ENCODE assay signal across 19 cellular contexts in the genomic region with DNA sequence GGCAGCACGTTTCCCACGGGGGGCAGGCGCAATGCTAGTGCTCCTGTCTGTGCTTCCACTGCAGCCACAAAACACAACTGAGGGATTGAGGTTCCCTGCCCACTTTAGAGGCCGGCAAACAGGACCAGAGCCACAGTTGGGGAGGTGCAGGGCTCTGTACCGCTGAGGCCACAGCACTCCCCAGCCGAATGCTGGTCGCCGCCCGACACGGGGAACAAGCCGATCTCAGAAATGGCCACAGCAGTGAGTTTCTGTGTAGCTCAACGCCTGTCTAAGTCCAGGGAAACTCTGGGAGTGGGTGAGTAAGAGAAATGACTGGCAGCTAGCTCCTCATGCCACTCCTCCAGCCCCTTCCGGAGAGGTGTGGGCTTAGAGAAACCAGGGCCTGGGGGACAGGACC.
DNase-seq lines count a peak whose midpoint lies in the region; ATAC-seq, FAIRE-seq and TF ChIP-seq lines count a peak whose summit lies in the region.
"Had no signal": no experiment of that assay in that cellular context is flagged by ENCODE, and none has a peak within 500 bp of the region (broad histone marks: within the 10 kb centered on the region; RNA-seq: fewer than 3 reads in every experiment).

No MANE protein-coding gene starts in this region.

- H3K9ac ChIP-seq in kidney (ENCODE audit: low read length in 2 of 2) = no peak overlapping the region

- TF ChIP-seq CTCF in kidney (IDR thresholded peaks at IDR 0.05; ENCODE audit: borderline replicate concordance, extremely low read depth, insufficient read depth) = no peak

- intact Hi-C loops in kidney (cut with DNase I) = no loop called here

- H3K27me3 ChIP-seq in H7 (ENCODE audit: control insufficient read depth, insufficient read depth, low read length) = no peaks in the 10 kb centered on the region

- no peak for FAIRE-seq in kidney (lab: Jason Lieb, UNC)
- FAIRE-seq: D721Med, G401.6, GM12891, GM19239, H54, HTR-8/SVneo, K562 had no signal

- H3K9me3 ChIP-seq in kidney (ENCODE audit: control insufficient read depth in 1 of 2, low read length in 2 of 2) = no peaks in the 10 kb centered on the region
- H3K9me3 ChIP-seq: Caco-2 had no signal

- H3K36me3 ChIP-seq in H7 (replicated peaks; ENCODE audit: control insufficient read depth, insufficient read depth, low read length) (no peaks in the 10 kb centered on the region), kidney (ENCODE audit: control insufficient read depth in 1 of 2, insufficient read depth in 2 of 2, low read length in 2 of 2) (no peaks in the 10 kb centered on the region)

- H3K4me3 ChIP-seq in H7 (ENCODE audit: insufficient read depth, low read depth, low read length) (no peak overlapping the region), kidney (ENCODE audit: low read length in 2 of 2) (no peak overlapping the region)
- H3K4me3 ChIP-seq: K562 had no signal

- no peaks in the 10 kb centered on the region for H3K4me1 ChIP-seq in kidney (ENCODE audit: control insufficient read depth in 1 of 2, insufficient read depth in 1 of 2, low read depth in 1 of 2, low read length in 2 of 2)
- H3K4me1 ChIP-seq: Caco-2 had no signal

- no peak overlapping the region for H3K27ac ChIP-seq in kidney (ENCODE audit: low read depth in 2 of 2, low read length in 2 of 2)
- H3K27ac ChIP-seq: C4-2B had no signal

- ATAC-seq in SK-N-SH treated with all-trans-retinoic acid at 6 μM for 48 hours (peak; percentile 24; the same call in 2 of the 3 replicates), HG03378 (IDR thresholded peaks at IDR 0.05; ENCODE audit: unreplicated experiment) (no peak)
- ATAC-seq: K562 had no signal

- peak; percentile 8 for DNase-seq in H7
- peak; percentile 32 for DNase-seq in kidney
- DNase-seq in NCI-H2227 treated with DMSO at 0.1 percent for 48 hours (lab: John Stamatoyannopoulos, UW) = no peak
- no peak for DNase-seq in putamen (ENCODE audit: low spot score)
- no peak for DNase-seq in AG08396 (ENCODE audit: low spot score)
- DNase-seq: AML-193; Caco-2; CD4-positive, alpha-beta T cell; IMR-90 had no signal

TF ChIP-seq in SK-N-SH treated with all-trans-retinoic acid at 6 μM for 48 hours, 23 proteins besides CTCF, POLR2A, EP300 and RAD21:
- TF ChIP-seq, protein P1, sequence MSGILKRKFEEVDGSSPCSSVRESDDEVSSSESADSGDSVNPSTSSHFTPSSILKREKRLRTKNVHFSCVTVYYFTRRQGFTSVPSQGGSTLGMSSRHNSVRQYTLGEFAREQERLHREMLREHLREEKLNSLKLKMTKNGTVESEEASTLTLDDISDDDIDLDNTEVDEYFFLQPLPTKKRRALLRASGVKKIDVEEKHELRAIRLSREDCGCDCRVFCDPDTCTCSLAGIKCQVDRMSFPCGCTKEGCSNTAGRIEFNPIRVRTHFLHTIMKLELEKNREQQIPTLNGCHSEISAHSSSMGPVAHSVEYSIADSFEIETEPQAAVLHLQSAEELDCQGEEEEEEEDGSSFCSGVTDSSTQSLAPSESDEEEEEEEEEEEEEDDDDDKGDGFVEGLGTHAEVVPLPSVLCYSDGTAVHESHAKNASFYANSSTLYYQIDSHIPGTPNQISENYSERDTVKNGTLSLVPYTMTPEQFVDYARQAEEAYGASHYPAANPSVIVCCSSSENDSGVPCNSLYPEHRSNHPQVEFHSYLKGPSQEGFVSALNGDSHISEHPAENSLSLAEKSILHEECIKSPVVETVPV (CRISPR knock-in tag; IDR thresholded peaks at IDR 0.05) = no peak
- TF ChIP-seq ZFP30 (CRISPR knock-in tag; IDR thresholded peaks at IDR 0.05) (no peak), GLIS3 (CRISPR knock-in tag; IDR thresholded peaks at IDR 0.05) (no peak), BACH2 (CRISPR knock-in tag; IDR thresholded peaks at IDR 0.05; ENCODE audit: borderline replicate concordance) (no peak), CSDC2 (CRISPR knock-in tag; IDR thresholded peaks at IDR 0.05) (no peak), SNAI2 (CRISPR knock-in tag; IDR thresholded peaks at IDR 0.05) (no peak)
- TF ChIP-seq, protein P2, sequence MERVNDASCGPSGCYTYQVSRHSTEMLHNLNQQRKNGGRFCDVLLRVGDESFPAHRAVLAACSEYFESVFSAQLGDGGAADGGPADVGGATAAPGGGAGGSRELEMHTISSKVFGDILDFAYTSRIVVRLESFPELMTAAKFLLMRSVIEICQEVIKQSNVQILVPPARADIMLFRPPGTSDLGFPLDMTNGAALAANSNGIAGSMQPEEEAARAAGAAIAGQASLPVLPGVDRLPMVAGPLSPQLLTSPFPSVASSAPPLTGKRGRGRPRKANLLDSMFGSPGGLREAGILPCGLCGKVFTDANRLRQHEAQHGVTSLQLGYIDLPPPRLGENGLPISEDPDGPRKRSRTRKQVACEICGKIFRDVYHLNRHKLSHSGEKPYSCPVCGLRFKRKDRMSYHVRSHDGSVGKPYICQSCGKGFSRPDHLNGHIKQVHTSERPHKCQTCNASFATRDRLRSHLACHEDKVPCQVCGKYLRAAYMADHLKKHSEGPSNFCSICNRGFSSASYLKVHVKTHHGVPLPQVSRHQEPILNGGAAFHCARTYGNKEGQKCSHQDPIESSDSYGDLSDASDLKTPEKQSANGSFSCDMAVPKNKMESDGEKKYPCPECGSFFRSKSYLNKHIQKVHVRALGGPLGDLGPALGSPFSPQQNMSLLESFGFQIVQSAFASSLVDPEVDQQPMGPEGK (CRISPR knock-in tag; IDR thresholded peaks at IDR 0.05; ENCODE audit: borderline replicate concordance) = no peak
- TF ChIP-seq, protein P3, sequence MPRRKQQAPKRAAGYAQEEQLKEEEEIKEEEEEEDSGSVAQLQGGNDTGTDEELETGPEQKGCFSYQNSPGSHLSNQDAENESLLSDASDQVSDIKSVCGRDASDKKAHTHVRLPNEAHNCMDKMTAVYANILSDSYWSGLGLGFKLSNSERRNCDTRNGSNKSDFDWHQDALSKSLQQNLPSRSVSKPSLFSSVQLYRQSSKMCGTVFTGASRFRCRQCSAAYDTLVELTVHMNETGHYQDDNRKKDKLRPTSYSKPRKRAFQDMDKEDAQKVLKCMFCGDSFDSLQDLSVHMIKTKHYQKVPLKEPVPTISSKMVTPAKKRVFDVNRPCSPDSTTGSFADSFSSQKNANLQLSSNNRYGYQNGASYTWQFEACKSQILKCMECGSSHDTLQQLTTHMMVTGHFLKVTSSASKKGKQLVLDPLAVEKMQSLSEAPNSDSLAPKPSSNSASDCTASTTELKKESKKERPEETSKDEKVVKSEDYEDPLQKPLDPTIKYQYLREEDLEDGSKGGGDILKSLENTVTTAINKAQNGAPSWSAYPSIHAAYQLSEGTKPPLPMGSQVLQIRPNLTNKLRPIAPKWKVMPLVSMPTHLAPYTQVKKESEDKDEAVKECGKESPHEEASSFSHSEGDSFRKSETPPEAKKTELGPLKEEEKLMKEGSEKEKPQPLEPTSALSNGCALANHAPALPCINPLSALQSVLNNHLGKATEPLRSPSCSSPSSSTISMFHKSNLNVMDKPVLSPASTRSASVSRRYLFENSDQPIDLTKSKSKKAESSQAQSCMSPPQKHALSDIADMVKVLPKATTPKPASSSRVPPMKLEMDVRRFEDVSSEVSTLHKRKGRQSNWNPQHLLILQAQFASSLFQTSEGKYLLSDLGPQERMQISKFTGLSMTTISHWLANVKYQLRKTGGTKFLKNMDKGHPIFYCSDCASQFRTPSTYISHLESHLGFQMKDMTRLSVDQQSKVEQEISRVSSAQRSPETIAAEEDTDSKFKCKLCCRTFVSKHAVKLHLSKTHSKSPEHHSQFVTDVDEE (CRISPR knock-in tag; IDR thresholded peaks at IDR 0.05) = no peak
- TF ChIP-seq, protein P4, sequence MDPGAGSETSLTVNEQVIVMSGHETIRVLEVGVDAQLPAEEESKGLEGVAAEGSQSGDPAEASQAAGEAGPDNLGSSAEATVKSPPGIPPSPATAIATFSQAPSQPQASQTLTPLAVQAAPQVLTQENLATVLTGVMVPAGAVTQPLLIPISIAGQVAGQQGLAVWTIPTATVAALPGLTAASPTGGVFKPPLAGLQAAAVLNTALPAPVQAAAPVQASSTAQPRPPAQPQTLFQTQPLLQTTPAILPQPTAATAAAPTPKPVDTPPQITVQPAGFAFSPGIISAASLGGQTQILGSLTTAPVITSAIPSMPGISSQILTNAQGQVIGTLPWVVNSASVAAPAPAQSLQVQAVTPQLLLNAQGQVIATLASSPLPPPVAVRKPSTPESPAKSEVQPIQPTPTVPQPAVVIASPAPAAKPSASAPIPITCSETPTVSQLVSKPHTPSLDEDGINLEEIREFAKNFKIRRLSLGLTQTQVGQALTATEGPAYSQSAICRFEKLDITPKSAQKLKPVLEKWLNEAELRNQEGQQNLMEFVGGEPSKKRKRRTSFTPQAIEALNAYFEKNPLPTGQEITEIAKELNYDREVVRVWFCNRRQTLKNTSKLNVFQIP (CRISPR knock-in tag; IDR thresholded peaks at IDR 0.05; ENCODE audit: borderline replicate concordance, low read depth) = no peak
TF ChIP-seq in SK-N-SH treated with all-trans-retinoic acid at 6 μM for 48 hours: peak in this region for 0.

Comparison
In these comparisons a context has a peak if more than half of its experiments do, and no peak if none do; other contexts are left out.
1. DNase-seq: peak in H7 (single experiment) and kidney (single experiment); none in NCI-H2227 treated with DMSO at 0.1 percent for 48 hours (single experiment), putamen (single experiment) and AG08396 (single experiment).